Comparison of ENCODE assay signal across 24 cellular contexts in genomic region chr10:25999295-25999981, GRCh38.
"Had no signal": no experiment of that assay in that cellular context is flagged by ENCODE, and none has a peak within 500 bp of the region (broad histone marks: within the 10 kb centered on the region; RNA-seq: fewer than 3 reads in every experiment).

No MANE protein-coding gene starts in this region.

- ATAC-seq: esophagus mucosa; naive thymus-derived CD4-positive, alpha-beta T cell; pancreas; stimulated activated naive B cell treated with anti-CD40 and anti-IgM and Interleukin-4, amounts not matched to agents 10 μg/mL and 1 μg/mL and 100 μg/mL, for 72 hours; upper lobe of right lung had no signal

- H3K4me1 Mint-ChIP-seq: memory B cell; naive thymus-derived CD4-positive, alpha-beta T cell; stimulated activated naive B cell treated with anti-CD40 and anti-IgM and Interleukin-4, amounts not matched to agents 10 μg/mL and 1 μg/mL and 100 μg/mL, for 72 hours had no signal

- DNase-seq: activated CD4-positive, alpha-beta memory T cell treated with anti-CD3 and anti-CD28 coated beads for 36 hours; activated CD4-positive, alpha-beta T cell treated with anti-CD3 and anti-CD28 coated beads for 48 hours; activated CD4-positive, CD25-positive, alpha-beta regulatory T cell; activated CD8-positive, alpha-beta memory T cell treated with anti-CD3 and anti-CD28 coated beads, Interleukin-2, amount 50 U/mL, for 48 hours; activated gamma-delta T cell treated with Interleukin-2 at 50 U/mL for 16 hours; activated naive CD4-positive, alpha-beta T cell treated with anti-CD3 and anti-CD28 coated beads, Interleukin-2, amount 50 U/mL, for 16 hours; activated T-cell treated with anti-CD3 and anti-CD28 coated beads, Interleukin-2, amount 50 U/mL, for 24 hours; amygdala; central memory CD4-positive, alpha-beta T cell; foreskin fibroblast; midbrain; naive thymus-derived CD4-positive, alpha-beta T cell; pancreas; sigmoid colon; small intestine; stimulated activated CD4-positive, alpha-beta T cell treated with anti-CD3 and anti-CD28 coated beads, Interleukin-4, amount 100 ng/mL, for 24 hours; stimulated activated CD8-positive, alpha-beta memory T cell treated with anti-CD3 and anti-CD28 coated beads, Interleukin-4, amount 100 ng/mL, for 48 hours; stimulated activated naive B cell treated with anti-CD40 and anti-IgM and Interleukin-4, amounts not matched to agents 10 μg/mL and 1 μg/mL and 100 μg/mL, for 72 hours; tibial artery; upper lobe of right lung had no signal

- H3K4me3 ChIP-seq: pancreas, prostate gland, sigmoid colon, suprapubic skin, tibial artery, upper lobe of right lung had no signal

- H3K36me3 Mint-ChIP-seq: activated CD4-positive, alpha-beta memory T cell treated with anti-CD3 and anti-CD28 coated beads for 36 hours; memory B cell; naive thymus-derived CD4-positive, alpha-beta T cell; stimulated activated naive B cell treated with anti-CD40 and anti-IgM and Interleukin-4, amounts not matched to agents 10 μg/mL and 1 μg/mL and 100 μg/mL, for 72 hours had no signal

- H3K36me3 ChIP-seq: pancreas, prostate gland, sigmoid colon, suprapubic skin, tibial artery, upper lobe of right lung had no signal

- H3K27ac Mint-ChIP-seq: activated CD4-positive, alpha-beta memory T cell treated with anti-CD3 and anti-CD28 coated beads for 36 hours; activated T-cell treated with anti-CD3 and anti-CD28 coated beads, Interleukin-2, amount 50 U/mL, for 24 hours; memory B cell; naive thymus-derived CD4-positive, alpha-beta T cell; stimulated activated naive B cell treated with anti-CD40 and anti-IgM and Interleukin-4, amounts not matched to agents 10 μg/mL and 1 μg/mL and 100 μg/mL, for 72 hours had no signal

- H3K9me3 Mint-ChIP-seq: activated CD4-positive, alpha-beta memory T cell treated with anti-CD3 and anti-CD28 coated beads for 36 hours; activated T-cell treated with anti-CD3 and anti-CD28 coated beads, Interleukin-2, amount 50 U/mL, for 24 hours; memory B cell had no signal

- H3K4me1 ChIP-seq: pancreas, prostate gland, sigmoid colon, suprapubic skin, tibial artery, upper lobe of right lung had no signal

- H3K27me3 ChIP-seq: pancreas, sigmoid colon, suprapubic skin, tibial artery, upper lobe of right lung had no signal

- H3K4me3 Mint-ChIP-seq: activated CD4-positive, alpha-beta memory T cell treated with anti-CD3 and anti-CD28 coated beads for 36 hours; activated T-cell treated with anti-CD3 and anti-CD28 coated beads, Interleukin-2, amount 50 U/mL, for 24 hours; memory B cell; naive thymus-derived CD4-positive, alpha-beta T cell; stimulated activated naive B cell treated with anti-CD40 and anti-IgM and Interleukin-4, amounts not matched to agents 10 μg/mL and 1 μg/mL and 100 μg/mL, for 72 hours had no signal

- H3K9me3 ChIP-seq: pancreas, prostate gland, sigmoid colon, suprapubic skin, tibial artery, upper lobe of right lung had no signal

- H3K27ac ChIP-seq: pancreas, prostate gland, sigmoid colon, suprapubic skin, tibial artery, upper lobe of right lung had no signal

- FAIRE-seq: pancreas, small intestine had no signal
